Comparison of ENCODE assay signal across 11 cellular contexts in the genomic region with DNA sequence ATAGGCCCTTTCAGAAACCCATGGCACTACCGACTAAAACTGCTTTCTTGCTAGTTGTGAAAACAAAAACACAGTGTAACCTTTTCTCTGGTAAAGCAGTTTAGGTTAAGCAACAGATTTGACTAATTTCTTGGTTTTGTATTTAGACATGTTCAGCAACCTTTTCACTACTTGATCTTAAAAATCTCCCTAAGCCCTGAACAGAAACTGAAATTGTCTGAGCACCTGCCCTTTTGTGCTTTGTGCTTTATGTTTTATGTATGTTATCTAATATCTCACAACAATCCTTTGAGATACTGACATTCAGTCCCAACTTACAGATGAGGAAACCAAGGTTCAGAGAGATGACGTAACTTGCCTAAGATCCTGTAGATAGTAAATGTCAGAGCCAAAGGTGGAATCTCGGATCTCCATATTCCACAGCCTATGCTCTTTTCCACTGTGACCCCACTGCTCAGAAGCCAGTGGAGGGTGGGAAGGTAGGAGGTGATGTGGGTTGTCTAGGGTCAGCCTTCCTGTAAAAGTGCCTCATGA.
DNase-seq lines count a peak whose midpoint lies in the region; ATAC-seq and TF ChIP-seq lines count a peak whose summit lies in the region.
"Had no signal": no experiment of that assay in that cellular context is flagged by ENCODE, and none has a peak within 500 bp of the region (broad histone marks: within the 10 kb centered on the region; RNA-seq: fewer than 3 reads in every experiment).

No MANE protein-coding gene starts in this region.

- H3K4me3 Mint-ChIP-seq in activated CD8-positive, alpha-beta T cell treated with anti-CD3 and anti-CD28 coated beads for 36 hours: peak overlapping the region; percentile 2
- no peak overlapping the region for H3K4me3 Mint-ChIP-seq in activated CD8-positive, alpha-beta T cell treated with anti-CD3 and anti-CD28 coated beads, Interleukin-2, amount 10 ng/mL, durations not matched to agents 7 days and 5 days

- POLR2A ChIA-PET in activated CD8-positive, alpha-beta T cell treated with anti-CD3 and anti-CD28 coated beads for 36 hours (lab: Charles Lee): no interaction called here
- POLR2A ChIA-PET in activated CD8-positive, alpha-beta T cell treated with anti-CD3 and anti-CD28 coated beads, Interleukin-2, amount 10 ng/mL, durations not matched to agents 7 days and 5 days (lab: Charles Lee): no interaction called here

- CTCF ChIA-PET in activated CD8-positive, alpha-beta T cell treated with anti-CD3 and anti-CD28 coated beads for 36 hours (lab: Charles Lee): interaction anchor here (5.5 kb wide), 1 partner anchor 47 kb away, joined by 30 read pairs; no protein-coding TSS in a partner anchor
- CTCF ChIA-PET in activated CD8-positive, alpha-beta T cell treated with anti-CD3 and anti-CD28 coated beads, Interleukin-2, amount 10 ng/mL, durations not matched to agents 7 days and 5 days (lab: Charles Lee): interaction anchor here (1.8 kb wide), 2 partner anchors 47 to 68 kb away, joined by 6 to 10 read pairs; no protein-coding TSS in a partner anchor

- H3K36me3 Mint-ChIP-seq in activated CD8-positive, alpha-beta T cell treated with anti-CD3 and anti-CD28 coated beads for 36 hours (ENCODE audit: low read depth): peaks cover 23% of the 10 kb centered on the region
- peaks cover 17% of the 10 kb centered on the region for H3K36me3 Mint-ChIP-seq in activated CD8-positive, alpha-beta T cell treated with anti-CD3 and anti-CD28 coated beads, Interleukin-2, amount 10 ng/mL, durations not matched to agents 7 days and 5 days (ENCODE audit: low read depth)

- H3K4me3 ChIP-seq in left ventricle myocardium inferior: no peak overlapping the region

- intact Hi-C loops in activated CD8-positive, alpha-beta T cell treated with anti-CD3 and anti-CD28 coated beads for 36 hours (cut with micrococcal nuclease): no loop called here
- intact Hi-C loops in left ventricle myocardium inferior (cut with micrococcal nuclease): no loop called here

- peaks cover 22% of the 10 kb centered on the region for H3K4me1 Mint-ChIP-seq in activated CD8-positive, alpha-beta T cell treated with anti-CD3 and anti-CD28 coated beads for 36 hours (ENCODE audit: low read depth)
- H3K4me1 Mint-ChIP-seq in activated CD8-positive, alpha-beta T cell treated with anti-CD3 and anti-CD28 coated beads, Interleukin-2, amount 10 ng/mL, durations not matched to agents 7 days and 5 days (ENCODE audit: low read depth): peaks cover 14% of the 10 kb centered on the region

- H3K27ac Mint-ChIP-seq in activated CD8-positive, alpha-beta T cell treated with anti-CD3 and anti-CD28 coated beads for 36 hours: peak overlapping the region; percentile 85
- no peak overlapping the region for H3K27ac Mint-ChIP-seq in activated CD8-positive, alpha-beta T cell treated with anti-CD3 and anti-CD28 coated beads, Interleukin-2, amount 10 ng/mL, durations not matched to agents 7 days and 5 days

- ATAC-seq in activated CD8-positive, alpha-beta T cell treated with anti-CD3 and anti-CD28 coated beads for 36 hours: peak; percentile 91
- no peak for ATAC-seq in activated CD8-positive, alpha-beta T cell treated with anti-CD3 and anti-CD28 coated beads, Interleukin-2, amount 10 ng/mL, durations not matched to agents 7 days and 5 days
- ATAC-seq in GM21423 (IDR thresholded peaks at IDR 0.05; ENCODE audit: unreplicated experiment) (peak; percentile 56), HG03103 (IDR thresholded peaks at IDR 0.05; ENCODE audit: low read depth, unreplicated experiment) (peak; percentile 67), GM18861 (IDR thresholded peaks at IDR 0.05; ENCODE audit: unreplicated experiment) (no peak)

- peak; percentile 17 for DNase-seq in activated CD8-positive, alpha-beta T cell treated with anti-CD3 and anti-CD28 coated beads for 36 hours
- DNase-seq in activated CD8-positive, alpha-beta T cell treated with anti-CD3 and anti-CD28 coated beads, Interleukin-2, amount 10 ng/mL, durations not matched to agents 7 days and 5 days: no peak
- peak; percentile 29 for DNase-seq in islet precursor cell
- no peak for DNase-seq in left ventricle myocardium inferior
- DNase-seq in kidney tubule cell (ENCODE audit: low spot score): no peak
- DNase-seq: MV-4-11; NK-92 treated with Interleukin-12 subunit alpha and Interleukin-12 subunit beta, amount 100 ng/mL, for 24 hours had no signal

- peaks cover 5% of the 10 kb centered on the region for H3K4me1 ChIP-seq in left ventricle myocardium inferior
- H3K4me1 ChIP-seq: parathyroid adenoma had no signal

- H3K27me3 ChIP-seq in left ventricle myocardium inferior (ENCODE audit: low read depth): no peaks in the 10 kb centered on the region

- peaks cover 21% of the 10 kb centered on the region for H3K36me3 ChIP-seq in left ventricle myocardium inferior

- no peaks in the 10 kb centered on the region for H3K27me3 Mint-ChIP-seq in activated CD8-positive, alpha-beta T cell treated with anti-CD3 and anti-CD28 coated beads for 36 hours
- no peaks in the 10 kb centered on the region for H3K27me3 Mint-ChIP-seq in activated CD8-positive, alpha-beta T cell treated with anti-CD3 and anti-CD28 coated beads, Interleukin-2, amount 10 ng/mL, durations not matched to agents 7 days and 5 days (ENCODE audit: low read depth)

- H3K9me3 ChIP-seq in left ventricle myocardium inferior (replicated peaks): no peaks in the 10 kb centered on the region

- no peak for TF ChIP-seq CTCF in activated CD8-positive, alpha-beta T cell treated with anti-CD3 and anti-CD28 coated beads for 36 hours (IDR thresholded peaks at IDR 0.05)
- no peak for TF ChIP-seq CTCF in left ventricle myocardium inferior (IDR thresholded peaks at IDR 0.05; ENCODE audit: borderline replicate concordance)

- H3K9me3 Mint-ChIP-seq in activated CD8-positive, alpha-beta T cell treated with anti-CD3 and anti-CD28 coated beads for 36 hours: no peaks in the 10 kb centered on the region
- H3K9me3 Mint-ChIP-seq in activated CD8-positive, alpha-beta T cell treated with anti-CD3 and anti-CD28 coated beads, Interleukin-2, amount 10 ng/mL, durations not matched to agents 7 days and 5 days (ENCODE audit: insufficient read depth): no peaks in the 10 kb centered on the region

- H3K27ac ChIP-seq in left ventricle myocardium inferior (replicated peaks): no peak overlapping the region
- H3K27ac ChIP-seq: parathyroid adenoma had no signal

Comparison
In these comparisons a context has a peak if more than half of its experiments do, and no peak if none do; other contexts are left out.
1. ATAC-seq: peak in activated CD8-positive, alpha-beta T cell treated with anti-CD3 and anti-CD28 coated beads for 36 hours (single experiment), GM21423 (single experiment) and HG03103 (single experiment); none in activated CD8-positive, alpha-beta T cell treated with anti-CD3 and anti-CD28 coated beads, Interleukin-2, amount 10 ng/mL, durations not matched to agents 7 days and 5 days (single experiment) and GM18861 (single experiment).
2. DNase-seq: peak in activated CD8-positive, alpha-beta T cell treated with anti-CD3 and anti-CD28 coated beads for 36 hours (single experiment) and islet precursor cell (single experiment); none in activated CD8-positive, alpha-beta T cell treated with anti-CD3 and anti-CD28 coated beads, Interleukin-2, amount 10 ng/mL, durations not matched to agents 7 days and 5 days (single experiment), left ventricle myocardium inferior (single experiment) and kidney tubule cell (single experiment).